Comparison of ENCODE assay signal across 1 cellular context in genomic region chr1:225850370-225850769, GRCh38.
TF ChIP-seq lines count a peak whose summit lies in the region.

No MANE protein-coding gene starts in this region.

TF ChIP-seq in WTC11, 78 proteins besides CTCF, POLR2A, EP300 and RAD21 (continued from another document):
- TF ChIP-seq ZNF425 (CRISPR knock-in tag; conservative IDR thresholded peaks at IDR 0.05) (no peak), ZBTB43 (CRISPR knock-in tag; IDR thresholded peaks at IDR 0.05) (no peak), MYBL2 (CRISPR knock-in tag; IDR thresholded peaks at IDR 0.05) (no peak), JAZF1 (CRISPR knock-in tag; IDR thresholded peaks at IDR 0.05) (no peak), ATF6 (CRISPR knock-in tag; IDR thresholded peaks at IDR 0.05) (no peak), ZNF423 (CRISPR knock-in tag; IDR thresholded peaks at IDR 0.05) (no peak), NR1H2 (CRISPR knock-in tag; IDR thresholded peaks at IDR 0.05) (no peak), ATF2 (CRISPR knock-in tag; IDR thresholded peaks at IDR 0.05; ENCODE audit: borderline replicate concordance, low read depth) (no peak), GRHL2 (CRISPR knock-in tag; IDR thresholded peaks at IDR 0.05; ENCODE audit: insufficient replicate concordance, severe bottlenecking) (no peak), ZBTB21 (CRISPR knock-in tag; IDR thresholded peaks at IDR 0.05; ENCODE audit: borderline replicate concordance) (no peak), ATF1 (CRISPR knock-in tag; IDR thresholded peaks at IDR 0.05) (no peak)
